Comparison of ENCODE assay signal across 9 cellular contexts in the genomic region with DNA sequence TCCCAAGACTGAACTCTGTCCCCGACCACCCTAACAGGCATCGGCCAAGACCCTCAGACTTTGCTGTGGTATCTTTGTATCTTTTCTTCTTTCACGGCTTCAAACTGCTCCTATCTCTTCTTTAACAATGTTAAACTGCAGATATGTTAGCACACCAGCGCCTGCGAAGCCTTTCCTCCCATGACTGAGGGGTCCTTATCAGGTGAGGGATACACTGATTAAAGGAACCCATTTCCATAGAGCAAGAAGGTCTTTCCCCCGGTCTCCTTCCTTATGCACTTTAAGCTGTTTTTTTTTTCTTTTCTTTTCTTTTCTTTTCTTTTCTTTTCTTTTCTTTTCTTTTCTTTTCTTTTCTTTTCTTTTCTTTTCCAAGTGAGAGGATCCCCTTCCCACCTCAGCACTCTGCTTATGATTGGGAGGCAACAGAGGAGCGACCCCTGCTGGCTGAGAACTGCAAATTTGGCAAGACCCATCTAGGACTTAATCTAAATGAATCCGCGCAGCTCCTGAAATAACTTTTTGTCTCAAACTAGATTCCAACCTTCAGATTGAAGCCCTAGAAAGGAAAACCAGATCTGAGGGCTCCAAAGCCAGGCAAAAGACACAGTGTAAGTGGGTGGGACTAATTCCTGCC.
DNase-seq lines count a peak whose midpoint lies in the region; ATAC-seq, FAIRE-seq and TF ChIP-seq lines count a peak whose summit lies in the region.
"Had no signal": no experiment of that assay in that cellular context is flagged by ENCODE, and none has a peak within 500 bp of the region (broad histone marks: within the 10 kb centered on the region; RNA-seq: fewer than 3 reads in every experiment).

No MANE protein-coding gene starts in this region.

- H3K9me3 ChIP-seq in endothelial cell of umbilical vein (replicated peaks; ENCODE audit: control insufficient read depth, insufficient read depth, low read length) = no peaks in the 10 kb centered on the region

- FAIRE-seq in endothelial cell of umbilical vein (lab: Jason Lieb, UNC) = no peak

- H3K27ac ChIP-seq in endothelial cell of umbilical vein (ENCODE audit: insufficient read depth, low read depth, low read length) = no peak overlapping the region
- H3K27ac ChIP-seq: BLaER1 treated with 17β-estradiol and CSF1 and Interleukin-3, amounts not matched to agents 10 nM and 100 nM had no signal

- H4K20me1 ChIP-seq in endothelial cell of umbilical vein (replicated peaks; ENCODE audit: control insufficient read depth, extremely low read depth, insufficient read depth, low read length) = no peaks in the 10 kb centered on the region
- H4K20me1 ChIP-seq: BLaER1 treated with 17β-estradiol and CSF1 and Interleukin-3, amounts not matched to agents 10 nM and 100 nM had no signal

- POLR2A ChIA-PET in endothelial cell of umbilical vein (lab: Charles Lee) = no interaction called here

- H3K79me2 ChIP-seq in endothelial cell of umbilical vein (ENCODE audit: control insufficient read depth, insufficient read depth, low read length) = no peaks in the 10 kb centered on the region

- H3K9me1 ChIP-seq in endothelial cell of umbilical vein (replicated peaks; ENCODE audit: control insufficient read depth, extremely low read depth, insufficient read depth, low read length) = no peaks in the 10 kb centered on the region

- H3K9ac ChIP-seq in endothelial cell of umbilical vein (replicated peaks; ENCODE audit: extremely low read depth, insufficient read depth, low read length) = no peak overlapping the region
- H3K9ac ChIP-seq: BLaER1 treated with 17β-estradiol and CSF1 and Interleukin-3, amounts not matched to agents 10 nM and 100 nM had no signal

- dilution Hi-C loops in endothelial cell of umbilical vein (cut with MboI; ENCODE audit: extremely low pct_ligation_motif_present, low sequenced_read_pairs) = no loop called here

- H2AFZ ChIP-seq in endothelial cell of umbilical vein (ENCODE audit: low read depth, low read length) = no peak overlapping the region

- H3K36me3 ChIP-seq in endothelial cell of umbilical vein (ENCODE audit: control insufficient read depth in 2 of 2, extremely low read depth in 1 of 2, insufficient read depth in 2 of 2, low read length in 2 of 2) = no peaks in the 10 kb centered on the region
- H3K36me3 ChIP-seq: BLaER1 treated with 17β-estradiol and CSF1 and Interleukin-3, amounts not matched to agents 10 nM and 100 nM had no signal

- no peaks in the 10 kb centered on the region for H3K27me3 ChIP-seq in endothelial cell of umbilical vein (ENCODE audit: control insufficient read depth in 2 of 2, insufficient read depth in 2 of 2, low read length in 2 of 2)
- H3K27me3 ChIP-seq: BLaER1 treated with 17β-estradiol and CSF1 and Interleukin-3, amounts not matched to agents 10 nM and 100 nM had no signal

- DNase-seq in NCI-H2107 treated with DMSO at 0.1 percent for 48 hours (lab: John Stamatoyannopoulos, UW; ENCODE audit: unreplicated experiment) (peak; percentile 1), NCI-H2107 (lab: John Stamatoyannopoulos, UW) (no peak), NCI-H460 (ENCODE audit: extremely low read depth, low read depth) (peak; percentile 20), endothelial cell of umbilical vein (ENCODE audit: low read depth, low spot score) (peak; percentile 40), renal cortical epithelial cell (ENCODE audit: low read depth) (peak; percentile 34), NCI-H774 (lab: John Stamatoyannopoulos, UW) (no peak)
- no peak for DNase-seq in activated CD4-positive, CD25-positive, alpha-beta regulatory T cell (lab: John Stamatoyannopoulos, UW)

- peaks cover 14% of the 10 kb centered on the region for H3K4me1 ChIP-seq in endothelial cell of umbilical vein (ENCODE audit: control insufficient read depth, extremely low read depth, insufficient read depth, low read length)

- no peak for TF ChIP-seq POLR2A in endothelial cell of umbilical vein (IDR thresholded peaks at IDR 0.05; ENCODE audit: low read depth, low read length)

- intact Hi-C loops in endothelial cell of umbilical vein (cut with micrococcal nuclease) = loop anchor here (1.0 to 2.0 kb wide), 3 partner anchors 110 to 694 kb away; a partner anchor contains a TSS

- peak; percentile 28 to 33 for TF ChIP-seq CTCF in endothelial cell of umbilical vein (IDR thresholded peaks at IDR 0.05; ENCODE audit: extremely low read depth in 1 of 2, insufficient read depth in 1 of 2, low read depth in 1 of 2, low read length in 2 of 2)

- H3K4me2 ChIP-seq in endothelial cell of umbilical vein (ENCODE audit: insufficient read depth, low read length) = no peak overlapping the region

- H3K4me3 ChIP-seq in endothelial cell of umbilical vein (replicated peaks in 1 of 3; ENCODE audit: insufficient read depth in 1 of 3, low read depth in 1 of 3, low read length in 3 of 3) = no peak overlapping the region
- H3K4me3 ChIP-seq: BLaER1 treated with 17β-estradiol and CSF1 and Interleukin-3, amounts not matched to agents 10 nM and 100 nM had no signal

- CTCF ChIA-PET in endothelial cell of umbilical vein (lab: Charles Lee) = interaction anchor here (0.7 to 4.8 kb wide), 7 partner anchors 9 to 693 kb away, joined by 3 to 24 read pairs (median 3); a partner anchor contains a TSS

- ATAC-seq in GM18873 (IDR thresholded peaks at IDR 0.05; ENCODE audit: low FRiP score, unreplicated experiment) = no peak

- BruUV-seq in endothelial cell of umbilical vein (replicated peaks; lab: Mats Ljungman, UMichigan) = no TSS peak

TF ChIP-seq in endothelial cell of umbilical vein, 7 proteins besides CTCF, POLR2A, EP300 and RAD21:
- TF ChIP-seq JUN (IDR thresholded peaks at IDR 0.05; ENCODE audit: borderline replicate concordance, insufficient read depth, insufficient read length, low read depth) = no peak
- TF ChIP-seq EZH2 (IDR thresholded peaks at IDR 0.05; ENCODE audit: borderline replicate concordance, low read depth, low read length, severe bottlenecking) = no peak
- TF ChIP-seq, protein P1, sequence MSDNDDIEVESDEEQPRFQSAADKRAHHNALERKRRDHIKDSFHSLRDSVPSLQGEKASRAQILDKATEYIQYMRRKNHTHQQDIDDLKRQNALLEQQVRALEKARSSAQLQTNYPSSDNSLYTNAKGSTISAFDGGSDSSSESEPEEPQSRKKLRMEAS (IDR thresholded peaks at IDR 0.05; ENCODE audit: insufficient read depth, insufficient read length) = no peak
- TF ChIP-seq MYC (IDR thresholded peaks at IDR 0.05; ENCODE audit: low read depth, low read length) = no peak
- no peak for TF ChIP-seq POLR2AphosphoS5 (IDR thresholded peaks at IDR 0.05; ENCODE audit: insufficient read depth, low read depth, low read length)
- TF ChIP-seq FOS (IDR thresholded peaks at IDR 0.05; ENCODE audit: borderline replicate concordance, insufficient read depth, low read length) = no peak
- TF ChIP-seq GATA2 (IDR thresholded peaks at IDR 0.05; ENCODE audit: insufficient read depth, insufficient read length, low read depth, low read length) = no peak

Comparison
In these comparisons a context has a peak if more than half of its experiments do, and no peak if none do; other contexts are left out.
1. DNase-seq: peak in NCI-H2107 treated with DMSO at 0.1 percent for 48 hours (single experiment), NCI-H460 (single experiment), endothelial cell of umbilical vein (single experiment) and renal cortical epithelial cell (single experiment); none in NCI-H2107 (single experiment), activated CD4-positive, CD25-positive, alpha-beta regulatory T cell (0 of 4) and NCI-H774 (single experiment).